In the genomic region with DNA sequence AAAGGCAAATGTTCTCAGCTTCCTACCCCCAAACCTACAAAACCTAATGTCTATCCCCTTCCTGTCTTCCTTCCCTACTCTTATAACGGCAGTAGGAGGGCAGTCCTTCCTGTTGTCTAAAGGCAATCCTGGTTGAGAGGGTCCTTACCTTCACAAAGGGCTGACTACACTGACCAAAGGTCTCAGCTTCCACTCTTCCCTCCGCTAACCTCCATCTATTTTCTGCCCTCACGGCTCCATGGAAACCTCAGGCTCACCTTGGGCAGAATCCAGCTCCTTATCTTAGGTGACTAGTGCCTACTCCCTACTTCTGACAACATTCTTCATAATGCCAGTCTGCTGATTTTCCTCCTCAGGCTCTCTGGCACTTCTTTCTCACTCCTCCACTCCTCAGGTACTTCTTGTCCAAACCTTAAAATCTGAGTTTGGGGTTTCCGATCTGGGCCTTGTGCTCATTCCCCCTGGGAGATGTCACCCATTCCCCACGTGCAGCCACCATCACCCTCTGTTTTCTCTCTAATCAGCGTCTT, we compare ENCODE assay signal across 8 cellular contexts. TPM values are rescaled to one million over a fixed set of nuclear protein-coding genes. Genes with fewer than 3 reads are reported as not detected.
DNase-seq lines count a peak whose midpoint lies in the region; ATAC-seq and TF ChIP-seq lines count a peak whose summit lies in the region.

No MANE protein-coding gene starts in this region.

- intact Hi-C loops in esophagus squamous epithelium (cut with DNase I) (no loop called here), prostate gland (cut with DNase I) (no loop called here), head of caudate nucleus (cut with DNase I) (loop anchor here (10.0 kb wide), 1 partner anchor 71 kb away; a partner anchor contains a TSS)

- ATAC-seq in HG02678 (IDR thresholded peaks at IDR 0.05; ENCODE audit: unreplicated experiment) = no peak

- H3K4me1 ChIP-seq in SJCRH30 = peaks cover 5% of the 10 kb centered on the region
- peaks cover 6 to 32% (median 18%) of the 10 kb centered on the region in 3 donors for H3K4me1 ChIP-seq in esophagus squamous epithelium
- H3K4me1 ChIP-seq in prostate gland (replicated peaks) = peaks cover 5% of the 10 kb centered on the region

- no peak overlapping the region for H3K27ac ChIP-seq in SJCRH30
- peak overlapping the region; percentile 90 to 97 (median 94) for H3K27ac ChIP-seq in esophagus squamous epithelium
- peak overlapping the region; percentile 85 to 91 for H3K27ac ChIP-seq in prostate gland

- TF ChIP-seq CTCF in esophagus squamous epithelium (IDR thresholded peaks at IDR 0.05) (no peak), prostate gland (IDR thresholded peaks at IDR 0.05) (no peak)

- H3K4me3 ChIP-seq in SJCRH30 (peak overlapping the region; percentile 82), esophagus squamous epithelium (peak overlapping the region; percentile 62 to 83 (median 79)), prostate gland (peak overlapping the region; percentile 65 to 84)

- TF ChIP-seq POLR2A in esophagus squamous epithelium (IDR thresholded peaks at IDR 0.05) (no peak), prostate gland (IDR thresholded peaks at IDR 0.05) (peak; percentile 52)

- H3K9me3 ChIP-seq in SJCRH30 (replicated peaks) = no peaks in the 10 kb centered on the region
- H3K9me3 ChIP-seq in esophagus squamous epithelium = no peaks in the 10 kb centered on the region
- H3K9me3 ChIP-seq in prostate gland = no peaks in the 10 kb centered on the region

- WGBS in esophagus squamous epithelium, 2 donors = 11 to 15% methylated on average over 6 of the region's 6 CpGs
- 5% methylated on average over 6 of the region's 6 CpGs for WGBS in prostate gland

- H3K27me3 ChIP-seq in SJCRH30 (no peaks in the 10 kb centered on the region), esophagus squamous epithelium (no peaks in the 10 kb centered on the region), prostate gland (replicated peaks; ENCODE audit: insufficient read depth) (no peaks in the 10 kb centered on the region)

- H3K36me3 ChIP-seq in SJCRH30 = no peaks in the 10 kb centered on the region; the same call in 1 of the 2 replicates
- no peaks in the 10 kb centered on the region for H3K36me3 ChIP-seq in esophagus squamous epithelium
- H3K36me3 ChIP-seq in prostate gland = no peaks in the 10 kb centered on the region

- DNase-seq in NCI-H2107 treated with DMSO at 0.1 percent for 48 hours (lab: John Stamatoyannopoulos, UW; ENCODE audit: unreplicated experiment) = peak; percentile 9
- DNase-seq in NCI-H2107 (lab: John Stamatoyannopoulos, UW) = no peak
- no peak for DNase-seq in SJCRH30
- no peak for DNase-seq in esophagus squamous epithelium (lab: John Stamatoyannopoulos, UW)
- DNase-seq in prostate gland (ENCODE audit: low spot score) = no peak
- DNase-seq in NAMALWA (ENCODE audit: low spot score) = no peak
- DNase-seq in head of caudate nucleus = no peak

RNA-seq across cellular contexts. Expression of a gene that starts 0.5 kb away (rescaled TPM):
- total RNA-seq in SJCRH30 (2014; rRNA removed; shearing (Covaris generic)) = 0.75 and 0.76 TPM in 2 replicates
- total RNA-seq in esophagus squamous epithelium (under 1 TPM; 0.40 to 0.95 (median 0.51) TPM), prostate gland (1 to 10 TPM; 2.6 to 5.4 TPM)

RNA-seq across cellular contexts. Expression of a gene that starts 0.9 kb away (rescaled TPM):
- 27.4 and 31.2 TPM in 2 replicates for total RNA-seq in SJCRH30 (2014; rRNA removed; shearing (Covaris generic))
- total RNA-seq in esophagus squamous epithelium (10 to 100 TPM; 21.0 to 42.5 (median 36.6) TPM), prostate gland (10 to 100 TPM; 50.6 to 59.6 TPM)
